2 cellular contexts compared by ENCODE assay signal in the genomic region with DNA sequence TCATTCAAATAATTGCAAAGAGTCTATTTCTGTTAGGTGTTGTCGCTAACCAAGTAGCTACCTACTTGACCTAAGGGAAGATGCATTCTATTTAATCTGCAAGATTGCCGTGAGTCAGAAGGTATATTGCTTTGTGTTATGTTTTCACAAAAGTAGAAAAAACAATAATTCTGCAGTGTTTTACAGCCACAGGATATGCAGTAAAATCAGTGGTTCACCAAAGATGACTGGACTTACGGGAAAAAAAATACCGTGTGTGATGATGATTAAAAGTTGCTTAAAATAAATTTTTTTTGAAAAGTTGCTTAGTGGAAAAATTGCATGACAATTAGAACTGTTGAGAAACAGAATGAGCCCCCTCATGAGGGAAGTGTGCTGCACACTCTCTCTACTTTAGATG.
TF ChIP-seq lines count a peak whose summit lies in the region.

No MANE protein-coding gene starts in this region.

TF ChIP-seq in SK-N-SH, 30 proteins besides CTCF, POLR2A, EP300 and RAD21 (continued from another document):
- TF ChIP-seq FOSL2 (IDR thresholded peaks at IDR 0.05; ENCODE audit: borderline replicate concordance, low read depth) (no peak), CHD2 (IDR thresholded peaks at IDR 0.05; ENCODE audit: low read length, partially characterized antibody) (no peak), YY1 (IDR thresholded peaks at IDR 0.05; ENCODE audit: low read depth) (no peak), RXRA (IDR thresholded peaks at IDR 0.05; ENCODE audit: borderline replicate concordance, low read depth) (no peak), JUND (IDR thresholded peaks at IDR 0.05) (no peak)
- TF ChIP-seq, protein P1, sequence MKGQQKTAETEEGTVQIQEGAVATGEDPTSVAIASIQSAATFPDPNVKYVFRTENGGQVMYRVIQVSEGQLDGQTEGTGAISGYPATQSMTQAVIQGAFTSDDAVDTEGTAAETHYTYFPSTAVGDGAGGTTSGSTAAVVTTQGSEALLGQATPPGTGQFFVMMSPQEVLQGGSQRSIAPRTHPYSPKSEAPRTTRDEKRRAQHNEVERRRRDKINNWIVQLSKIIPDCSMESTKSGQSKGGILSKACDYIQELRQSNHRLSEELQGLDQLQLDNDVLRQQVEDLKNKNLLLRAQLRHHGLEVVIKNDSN (IDR thresholded peaks at IDR 0.05; ENCODE audit: borderline replicate concordance, low read depth): no peak

TF ChIP-seq in SK-N-SH treated with all-trans-retinoic acid at 6 μM for 48 hours, 23 proteins besides CTCF, POLR2A, EP300 and RAD21 (continued from another document):
- no peak for TF ChIP-seq ARNTL (CRISPR knock-in tag; IDR thresholded peaks at IDR 0.05; ENCODE audit: borderline replicate concordance, low read depth)
- no peak for TF ChIP-seq SNAI2 (CRISPR knock-in tag; IDR thresholded peaks at IDR 0.05)
- TF ChIP-seq PATZ1 (CRISPR knock-in tag; IDR thresholded peaks at IDR 0.05; ENCODE audit: borderline replicate concordance): no peak
- TF ChIP-seq, protein P2, sequence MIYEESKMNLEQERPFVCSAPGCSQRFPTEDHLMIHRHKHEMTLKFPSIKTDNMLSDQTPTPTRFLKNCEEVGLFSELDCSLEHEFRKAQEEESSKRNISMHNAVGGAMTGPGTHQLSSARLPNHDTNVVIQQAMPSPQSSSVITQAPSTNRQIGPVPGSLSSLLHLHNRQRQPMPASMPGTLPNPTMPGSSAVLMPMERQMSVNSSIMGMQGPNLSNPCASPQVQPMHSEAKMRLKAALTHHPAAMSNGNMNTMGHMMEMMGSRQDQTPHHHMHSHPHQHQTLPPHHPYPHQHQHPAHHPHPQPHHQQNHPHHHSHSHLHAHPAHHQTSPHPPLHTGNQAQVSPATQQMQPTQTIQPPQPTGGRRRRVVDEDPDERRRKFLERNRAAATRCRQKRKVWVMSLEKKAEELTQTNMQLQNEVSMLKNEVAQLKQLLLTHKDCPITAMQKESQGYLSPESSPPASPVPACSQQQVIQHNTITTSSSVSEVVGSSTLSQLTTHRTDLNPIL (CRISPR knock-in tag; IDR thresholded peaks at IDR 0.05; ENCODE audit: low read depth): no peak
- TF ChIP-seq OSR1 (CRISPR knock-in tag; IDR thresholded peaks at IDR 0.05): no peak
- TF ChIP-seq ZFP3 (CRISPR knock-in tag; IDR thresholded peaks at IDR 0.05): no peak
- no peak for TF ChIP-seq ZNF565 (CRISPR knock-in tag; conservative IDR thresholded peaks at IDR 0.05; ENCODE audit: low read depth)
- TF ChIP-seq ZNF70 (CRISPR knock-in tag; IDR thresholded peaks at IDR 0.05): no peak
- TF ChIP-seq, protein P3, sequence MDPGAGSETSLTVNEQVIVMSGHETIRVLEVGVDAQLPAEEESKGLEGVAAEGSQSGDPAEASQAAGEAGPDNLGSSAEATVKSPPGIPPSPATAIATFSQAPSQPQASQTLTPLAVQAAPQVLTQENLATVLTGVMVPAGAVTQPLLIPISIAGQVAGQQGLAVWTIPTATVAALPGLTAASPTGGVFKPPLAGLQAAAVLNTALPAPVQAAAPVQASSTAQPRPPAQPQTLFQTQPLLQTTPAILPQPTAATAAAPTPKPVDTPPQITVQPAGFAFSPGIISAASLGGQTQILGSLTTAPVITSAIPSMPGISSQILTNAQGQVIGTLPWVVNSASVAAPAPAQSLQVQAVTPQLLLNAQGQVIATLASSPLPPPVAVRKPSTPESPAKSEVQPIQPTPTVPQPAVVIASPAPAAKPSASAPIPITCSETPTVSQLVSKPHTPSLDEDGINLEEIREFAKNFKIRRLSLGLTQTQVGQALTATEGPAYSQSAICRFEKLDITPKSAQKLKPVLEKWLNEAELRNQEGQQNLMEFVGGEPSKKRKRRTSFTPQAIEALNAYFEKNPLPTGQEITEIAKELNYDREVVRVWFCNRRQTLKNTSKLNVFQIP (CRISPR knock-in tag; IDR thresholded peaks at IDR 0.05; ENCODE audit: borderline replicate concordance, low read depth): no peak
- no peak for TF ChIP-seq CSDC2 (CRISPR knock-in tag; IDR thresholded peaks at IDR 0.05)
- TF ChIP-seq GLIS3 (CRISPR knock-in tag; IDR thresholded peaks at IDR 0.05): no peak
